ENCODE assay signal across 8 cellular contexts in the genomic region with DNA sequence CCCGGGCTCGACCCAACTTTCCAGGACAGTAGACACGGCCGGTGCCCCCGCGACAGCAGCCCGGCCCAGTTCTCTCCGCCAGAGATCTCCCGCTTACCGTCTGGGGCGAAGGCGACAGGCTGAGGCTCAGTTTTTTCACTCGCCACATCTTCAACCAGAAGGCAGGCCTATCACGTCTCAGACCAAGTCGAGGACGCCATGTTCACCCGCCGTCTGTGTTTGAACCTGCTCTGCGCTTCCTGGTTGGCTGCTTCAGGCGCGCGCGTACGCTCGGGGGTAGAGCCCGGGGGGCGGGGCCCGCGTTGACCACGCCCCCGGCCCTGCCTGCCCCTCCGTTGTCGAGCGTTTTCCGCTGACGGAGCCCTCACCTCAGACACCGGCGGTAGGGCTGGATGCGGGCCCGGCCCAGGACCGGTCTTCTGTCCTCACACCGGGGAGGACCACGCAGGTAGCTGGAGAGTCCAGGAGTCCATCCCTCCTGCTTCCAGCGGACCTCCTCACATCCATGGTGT. TPM values are rescaled to one million over a fixed set of nuclear protein-coding genes. Genes with fewer than 3 reads are reported as not detected.
DNase-seq lines count a peak whose midpoint lies in the region; ATAC-seq and TF ChIP-seq lines count a peak whose summit lies in the region.

A gene with protein sequence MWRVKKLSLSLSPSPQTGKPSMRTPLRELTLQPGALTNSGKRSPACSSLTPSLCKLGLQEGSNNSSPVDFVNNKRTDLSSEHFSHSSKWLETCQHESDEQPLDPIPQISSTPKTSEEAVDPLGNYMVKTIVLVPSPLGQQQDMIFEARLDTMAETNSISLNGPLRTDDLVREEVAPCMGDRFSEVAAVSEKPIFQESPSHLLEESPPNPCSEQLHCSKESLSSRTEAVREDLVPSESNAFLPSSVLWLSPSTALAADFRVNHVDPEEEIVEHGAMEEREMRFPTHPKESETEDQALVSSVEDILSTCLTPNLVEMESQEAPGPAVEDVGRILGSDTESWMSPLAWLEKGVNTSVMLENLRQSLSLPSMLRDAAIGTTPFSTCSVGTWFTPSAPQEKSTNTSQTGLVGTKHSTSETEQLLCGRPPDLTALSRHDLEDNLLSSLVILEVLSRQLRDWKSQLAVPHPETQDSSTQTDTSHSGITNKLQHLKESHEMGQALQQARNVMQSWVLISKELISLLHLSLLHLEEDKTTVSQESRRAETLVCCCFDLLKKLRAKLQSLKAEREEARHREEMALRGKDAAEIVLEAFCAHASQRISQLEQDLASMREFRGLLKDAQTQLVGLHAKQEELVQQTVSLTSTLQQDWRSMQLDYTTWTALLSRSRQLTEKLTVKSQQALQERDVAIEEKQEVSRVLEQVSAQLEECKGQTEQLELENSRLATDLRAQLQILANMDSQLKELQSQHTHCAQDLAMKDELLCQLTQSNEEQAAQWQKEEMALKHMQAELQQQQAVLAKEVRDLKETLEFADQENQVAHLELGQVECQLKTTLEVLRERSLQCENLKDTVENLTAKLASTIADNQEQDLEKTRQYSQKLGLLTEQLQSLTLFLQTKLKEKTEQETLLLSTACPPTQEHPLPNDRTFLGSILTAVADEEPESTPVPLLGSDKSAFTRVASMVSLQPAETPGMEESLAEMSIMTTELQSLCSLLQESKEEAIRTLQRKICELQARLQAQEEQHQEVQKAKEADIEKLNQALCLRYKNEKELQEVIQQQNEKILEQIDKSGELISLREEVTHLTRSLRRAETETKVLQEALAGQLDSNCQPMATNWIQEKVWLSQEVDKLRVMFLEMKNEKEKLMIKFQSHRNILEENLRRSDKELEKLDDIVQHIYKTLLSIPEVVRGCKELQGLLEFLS (minus strand): TSS at position 227 of the 512 bp plus-strand sequence. CDS start 79 bp downstream, at position 148.

- peaks cover 10% of the 10 kb centered on the region for H3K4me1 ChIP-seq in testis

- peak; percentile 74 for TF ChIP-seq POLR2A in testis (IDR thresholded peaks at IDR 0.05)

- peak; percentile 100 for DNase-seq in GM10248 (ENCODE audit: extremely low spot score)
- peak; percentile 90 for DNase-seq in NCI-H1105 (lab: John Stamatoyannopoulos, UW)
- peak; percentile 89 for DNase-seq in SKM-1 treated with dmso at 0.1 percent for 144 hours (lab: John Stamatoyannopoulos, UW; ENCODE audit: unreplicated experiment)
- DNase-seq in glomerular visceral epithelial cell (ENCODE audit: extremely low spot score), result peak; percentile 95
- DNase-seq in omental fat pad (ENCODE audit: low spot score), result peak; percentile 84
- DNase-seq in testis, result peak; percentile 97

- CTCF ChIA-PET in GM10248 (lab: Yijun Ruan, JAX), result interaction anchor here (0.8 to 3.3 kb wide), 9 partner anchors 12 to 114 kb away, joined by 3 to 23 read pairs (median 6); partner anchors contain the start of gene RSKR

- intact Hi-C loops in testis (cut with DNase I; ENCODE audit: low total_unique reads), result no loop called here

- TF ChIP-seq CTCF in GM10248 (IDR thresholded peaks at IDR 0.05; ENCODE audit: control extremely low read depth, extremely low read depth, low read depth, missing control alignments) (no peak), omental fat pad (IDR thresholded peaks at IDR 0.05) (no peak), testis (IDR thresholded peaks at IDR 0.05) (no peak)

- no peaks in the 10 kb centered on the region for H3K36me3 Mint-ChIP-seq in activated naive CD8-positive, alpha-beta T cell

- H3K4me3 Mint-ChIP-seq in activated naive CD8-positive, alpha-beta T cell, result peak within 1 kb of the TSS; percentile 97

- peaks cover 23% of the 10 kb centered on the region for H3K4me1 Mint-ChIP-seq in activated naive CD8-positive, alpha-beta T cell (ENCODE audit: low read depth)

- H3K9me3 ChIP-seq in testis, result no peaks in the 10 kb centered on the region

- POLR2A ChIA-PET in GM10248 (lab: Yijun Ruan, JAX), result interaction anchor here (0.8 to 1.2 kb wide), 9 partner anchors 12 to 238 kb away, joined by 3 to 8 read pairs (median 3); partner anchors contain the start of genes ALDOC, BLTP2, PIGS and RPL23A

- peak within 1 kb of the TSS; percentile 62 to 75 for H3K4me3 ChIP-seq in testis

- no peaks in the 10 kb centered on the region for H3K27me3 ChIP-seq in testis

- ATAC-seq in HG02623 (IDR thresholded peaks at IDR 0.05; ENCODE audit: unreplicated experiment), result peak; percentile 82
- ATAC-seq in omental fat pad (ENCODE audit: low FRiP score), result peak; percentile 99

- no peaks in the 10 kb centered on the region for H3K9me3 Mint-ChIP-seq in activated naive CD8-positive, alpha-beta T cell (ENCODE audit: low read depth)

- H3K27ac ChIP-seq in testis, result peak within 1 kb of the TSS; percentile 92 to 97

- WGBS in testis, 2 donors, result 1% methylated on average over 41 of the region's 44 CpGs; no CpG with 5 or more reads in 1 of the 2 donors

- no peaks in the 10 kb centered on the region for H3K36me3 ChIP-seq in testis (ENCODE audit: low read depth, missing control alignments)

- no peaks in the 10 kb centered on the region for H3K27me3 Mint-ChIP-seq in activated naive CD8-positive, alpha-beta T cell

- H3K27ac Mint-ChIP-seq in activated naive CD8-positive, alpha-beta T cell, result peak within 1 kb of the TSS; percentile 97

RNA-seq across cellular contexts. Expression of the gene that starts here (rescaled TPM):
- 10 to 100 TPM in 1 of 4 donors, 1 to 10 TPM in 2, under 1 TPM in 1; 0.50 to 12.0 (median 4.5) TPM for total RNA-seq in omental fat pad
- total RNA-seq in testis, result 100 to 1,000 TPM in 1 of 2 donors, 10 to 100 TPM in 1; 79.4 to 116 TPM
- polyA plus RNA-seq in testis (ENCODE audit: insufficient read depth, low read depth, low replicate concordance), result 232 TPM

Comparison
In these comparisons a context has a peak if more than half of its experiments do, and no peak if none do; other contexts are left out.
1. Peak in every context shown above with its lines: DNase-seq, ATAC-seq, H3K4me3 ChIP-seq and H3K27ac ChIP-seq.
2. RNA of the gene that starts here (total RNA-seq): 79.4 to 116 TPM in testis; 0.50 to 12.0 TPM in omental fat pad; every median in the first group is over 4 times any median in the second.